8 cellular contexts compared by ENCODE assay signal in the genomic region with DNA sequence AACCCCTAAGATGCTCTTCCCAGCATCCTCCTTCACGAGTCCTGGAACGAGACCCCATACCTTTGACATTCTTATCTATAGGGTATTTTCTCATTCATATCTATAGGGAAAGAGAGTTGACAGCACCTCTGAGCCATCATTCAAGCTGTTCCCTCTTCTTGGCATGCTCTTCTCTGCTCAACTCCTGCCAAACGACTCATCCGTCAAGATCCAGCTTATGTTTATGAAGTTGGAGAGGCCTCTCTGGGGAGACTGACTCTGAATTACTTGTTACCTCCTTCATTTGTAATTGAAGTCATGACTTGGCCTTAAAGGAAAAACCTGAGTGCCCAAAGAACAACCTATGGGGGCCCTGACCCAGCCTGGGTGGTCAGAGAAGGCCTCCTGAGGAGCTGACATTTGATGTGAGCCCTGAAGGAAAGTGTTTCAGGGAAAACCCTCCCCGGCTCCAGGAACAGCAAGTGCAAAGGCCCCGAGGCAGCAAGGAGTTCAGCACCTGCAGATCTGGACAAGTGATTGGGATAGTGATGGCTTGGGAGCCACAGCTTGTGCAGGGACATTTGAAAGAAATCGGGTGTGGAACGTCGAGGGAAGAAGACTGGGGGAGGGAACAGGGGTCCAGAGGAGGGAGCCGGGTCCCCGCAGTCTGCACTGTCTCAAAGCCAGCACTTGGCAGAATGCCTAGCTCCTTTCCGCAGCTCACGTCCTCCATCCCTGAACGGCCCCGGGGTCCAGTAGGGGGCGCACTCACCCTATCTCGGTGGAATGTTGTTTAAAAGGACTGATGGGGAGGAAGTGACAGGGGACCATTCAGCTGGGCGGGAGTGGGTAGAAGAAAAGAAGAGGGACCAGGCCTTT. TPM values are rescaled to one million over a fixed set of nuclear protein-coding genes. Genes with fewer than 3 reads are reported as not detected.
A peak's percentile ranks its signal among the peaks of the same experiment; 100 is the strongest.
DNase-seq lines count a peak whose midpoint lies in the region; ATAC-seq and FAIRE-seq lines count a peak whose summit lies in the region.

No MANE protein-coding gene starts in this region.

- H3K4me3 Mint-ChIP-seq in activated naive CD8-positive, alpha-beta T cell treated with anti-CD3 and anti-CD28 coated beads for 36 hours: no peak overlapping the region

- peaks cover 31% of the 10 kb centered on the region for H3K27me3 Mint-ChIP-seq in activated naive CD8-positive, alpha-beta T cell treated with anti-CD3 and anti-CD28 coated beads for 36 hours

- H3K9me3 ChIP-seq in small intestine (ENCODE audit: control insufficient read depth, low read depth): no peaks in the 10 kb centered on the region

- H3K27me3 ChIP-seq in small intestine (ENCODE audit: control insufficient read depth in 2 of 2, insufficient read depth in 2 of 2, low read length in 2 of 2): no peaks in the 10 kb centered on the region

- H3K27ac Mint-ChIP-seq in activated naive CD8-positive, alpha-beta T cell treated with anti-CD3 and anti-CD28 coated beads for 36 hours: no peak overlapping the region

- no peaks in the 10 kb centered on the region for H3K36me3 Mint-ChIP-seq in activated naive CD8-positive, alpha-beta T cell treated with anti-CD3 and anti-CD28 coated beads for 36 hours

- WGBS in small intestine, 3 donors: 19 to 25% (median 21%) methylated on average over 18 of the region's 18 CpGs

- H3K9me3 Mint-ChIP-seq in activated naive CD8-positive, alpha-beta T cell treated with anti-CD3 and anti-CD28 coated beads for 36 hours: peaks cover 5% of the 10 kb centered on the region

- ATAC-seq in left ventricle myocardium superior (peak; percentile 96), HG03442 (IDR thresholded peaks at IDR 0.05; ENCODE audit: unreplicated experiment) (no peak), HG02571 (IDR thresholded peaks at IDR 0.05; ENCODE audit: unreplicated experiment) (no peak)

- DNase-seq in DMS53 treated with DMSO at 0.1 percent for 48 hours (lab: John Stamatoyannopoulos, UW; ENCODE audit: unreplicated experiment): peak; percentile 53
- peak; percentile 76 to 86 for DNase-seq in Kasumi-1 (lab: John Stamatoyannopoulos, UW)
- DNase-seq in SK-N-DZ (ENCODE audit: low spot score): peak; percentile 40
- DNase-seq in activated naive CD8-positive, alpha-beta T cell treated with anti-CD3 and anti-CD28 coated beads for 36 hours: peak; percentile 68
- peak; percentile 91 for DNase-seq in left ventricle myocardium superior
- peak; percentile 81 for DNase-seq in small intestine

- peaks cover 5% of the 10 kb centered on the region for H3K4me1 Mint-ChIP-seq in activated naive CD8-positive, alpha-beta T cell treated with anti-CD3 and anti-CD28 coated beads for 36 hours

- H3K4me1 ChIP-seq in small intestine (ENCODE audit: control insufficient read depth in 2 of 2, insufficient read depth in 1 of 2, low read depth in 1 of 2, low read length in 1 of 2): no peaks in the 10 kb centered on the region

- no peak overlapping the region for H3K4me3 ChIP-seq in small intestine (ENCODE audit: low read depth in 1 of 2, low read length in 2 of 2)

- no peak overlapping the region for H3K27ac ChIP-seq in small intestine (ENCODE audit: low read depth in 1 of 2, low read length in 1 of 2)

- no peaks in the 10 kb centered on the region for H3K36me3 ChIP-seq in small intestine (ENCODE audit: control insufficient read depth in 2 of 2, insufficient read depth in 2 of 2, low read length in 2 of 2)

- FAIRE-seq in small intestine (lab: Jason Lieb, UNC): no peak

- intact Hi-C loops in left ventricle myocardium superior (cut with micrococcal nuclease): loop anchor here (10.0 kb wide), 1 partner anchor 50 kb away; no protein-coding TSS in a partner anchor

RNA-seq across cellular contexts. Expression of gene CDA, which starts 14.0 kb away (rescaled TPM):
- polyA plus RNA-seq in SK-N-DZ (2014; cell fraction: cytosol; rRNA removed): not detected in 2 replicates
- not detected in 2 replicates for polyA plus RNA-seq in SK-N-DZ (2014; cell fraction: nucleus; rRNA removed)
- not detected for total RNA-seq in activated naive CD8-positive, alpha-beta T cell treated with anti-CD3 and anti-CD28 coated beads for 36 hours
- total RNA-seq in left ventricle myocardium superior: 2.9 TPM
- polyA plus RNA-seq in small intestine: 10 to 100 TPM in 1 of 3 donors, 1 to 10 TPM in 2; 1.1 to 53.0 (median 7.7) TPM

RNA-seq across cellular contexts. Expression of gene FAM43B, which starts 22.5 kb away (rescaled TPM):
- polyA plus RNA-seq in SK-N-DZ (2014; cell fraction: cytosol; rRNA removed): 1.2 and 1.8 TPM in 2 replicates
- 0.36 and 0.86 TPM in 2 replicates for polyA plus RNA-seq in SK-N-DZ (2014; cell fraction: nucleus; rRNA removed)
- not detected for total RNA-seq in activated naive CD8-positive, alpha-beta T cell treated with anti-CD3 and anti-CD28 coated beads for 36 hours
- total RNA-seq in left ventricle myocardium superior: 2.5 TPM
- under 1 TPM in 2 of 3 donors, not detected in 1; 0.27 to 0.75 TPM for polyA plus RNA-seq in small intestine

RNA-seq across cellular contexts. Expression of gene PINK1, which starts 58.3 kb away (rescaled TPM):
- polyA plus RNA-seq in SK-N-DZ (2014; cell fraction: cytosol; rRNA removed): 12.8 and 18.5 TPM in 2 replicates
- 12.9 and 17.2 TPM in 2 replicates for polyA plus RNA-seq in SK-N-DZ (2014; cell fraction: nucleus; rRNA removed)
- total RNA-seq in activated naive CD8-positive, alpha-beta T cell treated with anti-CD3 and anti-CD28 coated beads for 36 hours: 1 to 10 TPM; 1.9 to 2.1 TPM
- total RNA-seq in left ventricle myocardium superior: 261 TPM
- 100 to 1,000 TPM in 1 of 3 donors, 10 to 100 TPM in 2; 45.9 to 120 (median 75.4) TPM for polyA plus RNA-seq in small intestine

Comparison
In these comparisons a context has a peak if more than half of its experiments do, and no peak if none do; other contexts are left out.
1. DNase-seq: peak in every context shown above with its lines; median percentile 91 in left ventricle myocardium superior; 81 in Kasumi-1; 81 in small intestine; 68 in activated naive CD8-positive, alpha-beta T cell treated with anti-CD3 and anti-CD28 coated beads for 36 hours; 53 in DMS53 treated with DMSO at 0.1 percent for 48 hours; 40 in SK-N-DZ.
2. RNA of gene PINK1, which starts 58.3 kb away (total RNA-seq): 261 TPM in left ventricle myocardium superior (single experiment); 1.9 to 2.1 TPM in activated naive CD8-positive, alpha-beta T cell treated with anti-CD3 and anti-CD28 coated beads for 36 hours; every median in the first group is over 10 times any median in the second.